22 cellular contexts compared by ENCODE assay signal in genomic region chr6:32956176-32956575, GRCh38. TPM values are rescaled to one million over a fixed set of nuclear protein-coding genes. Genes with fewer than 3 reads are reported as not detected.
"Had no signal": no experiment of that assay in that cellular context is flagged by ENCODE, and none has a peak within 500 bp of the region (broad histone marks: within the 10 kb centered on the region; RNA-seq: fewer than 3 reads in every experiment).

No MANE protein-coding gene starts in this region.

- H3K9ac ChIP-seq: parathyroid adenoma had no signal

- FAIRE-seq: endothelial cell of umbilical vein had no signal

- H3K4me2 ChIP-seq: smooth muscle cell had no signal

- H3K27ac Mint-ChIP-seq: activated CD4-positive, alpha-beta T cell treated with anti-CD3 and anti-CD28 coated beads, Interleukin-2, amount 10 ng/mL, durations not matched to agents 7 days and 5 days; activated CD8-positive, alpha-beta T cell treated with anti-CD3 and anti-CD28 coated beads, Interleukin-2, amount 10 ng/mL, durations not matched to agents 7 days and 5 days; activated naive CD8-positive, alpha-beta T cell; T-helper 1 cell treated with Interleukin-12 subunit alpha and Interleukin-12 subunit beta and Interleukin-4 antibody, amounts not matched to agents 30 μg/mL and 1 μg/mL, for 36 hours had no signal

- H3K4me3 Mint-ChIP-seq: activated CD4-positive, alpha-beta T cell treated with anti-CD3 and anti-CD28 coated beads, Interleukin-2, amount 10 ng/mL, durations not matched to agents 7 days and 5 days; activated CD8-positive, alpha-beta T cell treated with anti-CD3 and anti-CD28 coated beads, Interleukin-2, amount 10 ng/mL, durations not matched to agents 7 days and 5 days; activated T-cell treated with anti-CD3 and anti-CD28 coated beads, Interleukin-2, amount 50 U/mL, for 4 hours; T-helper 1 cell treated with Interleukin-12 subunit alpha and Interleukin-12 subunit beta and Interleukin-4 antibody, amounts not matched to agents 30 μg/mL and 1 μg/mL, for 36 hours had no signal

- H3K27me3 ChIP-seq: cardiac muscle cell, esophagus squamous epithelium, heart right ventricle, left lung, thyroid gland had no signal

- DNase-seq: activated CD4-positive, alpha-beta T cell treated with anti-CD3 and anti-CD28 coated beads, Interleukin-2, amount 10 ng/mL, durations not matched to agents 7 days and 5 days; activated CD8-positive, alpha-beta T cell treated with anti-CD3 and anti-CD28 coated beads, Interleukin-2, amount 10 ng/mL, durations not matched to agents 7 days and 5 days; activated gamma-delta T cell; activated T-cell treated with anti-CD3 and anti-CD28 coated beads, Interleukin-2, amount 50 U/mL, for 4 hours; dermis blood vessel endothelial cell; effector memory CD4-positive, alpha-beta T cell; esophagus squamous epithelium; heart right ventricle; left lung; mammary epithelial cell; stimulated activated CD4-positive, alpha-beta T cell treated with anti-CD3 and anti-CD28 coated beads, Interleukin-4, amount 100 ng/mL, for 24 hours; stimulated activated naive CD4-positive, alpha-beta T cell; thyroid gland had no signal

- H3K27me3 Mint-ChIP-seq: activated CD4-positive, alpha-beta T cell treated with anti-CD3 and anti-CD28 coated beads, Interleukin-2, amount 10 ng/mL, durations not matched to agents 7 days and 5 days; activated naive CD8-positive, alpha-beta T cell had no signal

- H3K36me3 ChIP-seq: cardiac muscle cell, esophagus squamous epithelium, heart right ventricle, left lung, thyroid gland had no signal

- H3K4me3 ChIP-seq: cardiac muscle cell, esophagus squamous epithelium, heart right ventricle, left lung, smooth muscle cell, thyroid gland had no signal

- ATAC-seq: activated CD4-positive, CD25-positive, alpha-beta regulatory T cell treated with anti-CD3 and anti-CD28 coated beads, Interleukin-2, amount 50 U/mL, for 24 hours; activated CD8-positive, alpha-beta T cell treated with anti-CD3 and anti-CD28 coated beads, Interleukin-2, amount 10 ng/mL, durations not matched to agents 7 days and 5 days; heart right ventricle; left lung; sciatic nerve had no signal

- H3K27ac ChIP-seq: cardiac muscle cell, esophagus squamous epithelium, heart right ventricle, left lung, parathyroid adenoma, thyroid gland had no signal

- H3K9me3 Mint-ChIP-seq: activated CD4-positive, alpha-beta T cell treated with anti-CD3 and anti-CD28 coated beads, Interleukin-2, amount 10 ng/mL, durations not matched to agents 7 days and 5 days; activated T-cell treated with anti-CD3 and anti-CD28 coated beads, Interleukin-2, amount 50 U/mL, for 4 hours; T-helper 1 cell treated with Interleukin-12 subunit alpha and Interleukin-12 subunit beta and Interleukin-4 antibody, amounts not matched to agents 30 μg/mL and 1 μg/mL, for 36 hours had no signal

- H3K9me3 ChIP-seq: esophagus squamous epithelium, heart right ventricle, left lung, thyroid gland had no signal

RNA-seq across cellular contexts. Expression of gene HLA-DMB, which starts 15.3 kb away (rescaled TPM):
- total RNA-seq: cardiac muscle cell, chondrocyte, endothelial cell of umbilical vein, mammary epithelial cell, smooth muscle cell had no signal
- polyA plus RNA-seq: cardiac muscle cell, smooth muscle cell had no signal

RNA-seq across cellular contexts. Expression of gene HLA-DOA, which starts 53.2 kb away (rescaled TPM):
- total RNA-seq: chondrocyte, dermis blood vessel endothelial cell, endothelial cell of umbilical vein had no signal
- polyA plus RNA-seq: cardiac muscle cell, endothelial cell of umbilical vein, smooth muscle cell had no signal
